Comparison of ENCODE assay signal across 8 cellular contexts in the genomic region with DNA sequence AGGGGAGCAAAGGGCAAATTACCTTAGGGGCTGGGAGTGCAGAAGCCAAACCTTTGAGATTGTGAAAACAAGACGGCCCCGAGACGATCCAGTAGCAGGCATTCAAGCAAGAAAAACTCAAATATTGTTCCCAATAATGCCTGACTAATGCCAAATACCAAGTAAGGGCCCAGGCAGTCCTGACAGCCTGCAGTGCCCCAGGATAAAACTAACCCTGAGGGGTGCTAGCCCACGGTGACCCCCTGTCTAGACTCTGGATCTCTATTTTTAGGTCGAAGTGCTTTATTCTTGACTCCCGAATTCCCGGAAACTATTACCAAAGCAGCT. TPM values are rescaled to one million over a fixed set of nuclear protein-coding genes. Genes with fewer than 3 reads are reported as not detected.
DNase-seq lines count a peak whose midpoint lies in the region; ATAC-seq, FAIRE-seq and TF ChIP-seq lines count a peak whose summit lies in the region.
"Not testable (repeated sequence)": the region's sequence is repeated elsewhere in the genome, so short reads cannot be mapped to it uniquely, and the experiment has no call there.

No MANE protein-coding gene starts in this region.

- TF ChIP-seq EP300 in GM12878 (IDR thresholded peaks at IDR 0.05; ENCODE audit: borderline replicate concordance in 1 of 2, control insufficient read depth in 1 of 2, low read depth in 2 of 2, low read length in 2 of 2), result not testable (repeated sequence)

- 19% methylated on average over 7 of the region's 7 CpGs for WGBS in GM12878 (ENCODE audit: insufficient coverage, insufficient replicate concordance, low lambda C conversion rate, missing lambda C conversion rate)
- WGBS in small intestine, 3 donors, result 2 to 18% (median 6%) methylated on average over 7 of the region's 7 CpGs

- not testable (repeated sequence) for H3K36me3 Mint-ChIP-seq in T-helper 1 cell treated with Interleukin-12 subunit alpha and Interleukin-12 subunit beta and Interleukin-4 antibody, amounts not matched to agents 30 μg/mL and 1 μg/mL, for 36 hours (ENCODE audit: low read depth); mesothelial cell of epicardium

- peak overlapping the region; percentile 82 for H2AFZ ChIP-seq in GM12878 (ENCODE audit: control insufficient read depth, low read depth, low read length)

- intact Hi-C loops in GM12878 (cut with micrococcal nuclease; ENCODE audit: unreplicated experiment), result not testable (repeated sequence)

- peak overlapping the region; percentile 98 for H3K4me3 Mint-ChIP-seq in T-helper 1 cell treated with Interleukin-12 subunit alpha and Interleukin-12 subunit beta and Interleukin-4 antibody, amounts not matched to agents 30 μg/mL and 1 μg/mL, for 36 hours
- peak overlapping the region; percentile 100 for H3K4me3 Mint-ChIP-seq in mesothelial cell of epicardium

- H3K9me3 Mint-ChIP-seq in T-helper 1 cell treated with Interleukin-12 subunit alpha and Interleukin-12 subunit beta and Interleukin-4 antibody, amounts not matched to agents 30 μg/mL and 1 μg/mL, for 36 hours; mesothelial cell of epicardium: not testable (repeated sequence)

- H3K9me3 ChIP-seq in GM12878 (replicated peaks; ENCODE audit: control insufficient read depth, insufficient read depth, low read length); small intestine (ENCODE audit: control insufficient read depth, low read depth): not testable (repeated sequence)

- not testable (repeated sequence) for TF ChIP-seq POLR2A in GM12878 (IDR thresholded peaks at IDR 0.05; ENCODE audit: low read depth, low read length)

- TF ChIP-seq CTCF in AG04449 (IDR thresholded peaks at IDR 0.05; ENCODE audit: insufficient read depth, low read length, missing control alignments); GM12878 (IDR thresholded peaks at IDR 0.05 in 2 of 3, conservative IDR thresholded peaks at IDR 0.05 in 1 of 3; ENCODE audit: control insufficient read depth in 2 of 3, extremely low read depth in 1 of 3, insufficient read depth in 1 of 3, low read depth in 3 of 3, low read length in 3 of 3); fibroblast of the aortic adventitia (IDR thresholded peaks at IDR 0.05; ENCODE audit: insufficient read depth, low read length); mesothelial cell of epicardium (IDR thresholded peaks at IDR 0.05; ENCODE audit: unreplicated experiment): not testable (repeated sequence)

- POLR2A ChIA-PET in AG04449 (lab: Yijun Ruan, JAX), result interaction anchor here (1.3 kb wide), 1 partner anchor 36 kb away, joined by 3 read pairs; no protein-coding TSS in a partner anchor
- POLR2A ChIA-PET in GM12878 (lab: Charles Lee), result not testable (repeated sequence)

- peaks cover 44% of the 10 kb centered on the region for H3K4me1 Mint-ChIP-seq in T-helper 1 cell treated with Interleukin-12 subunit alpha and Interleukin-12 subunit beta and Interleukin-4 antibody, amounts not matched to agents 30 μg/mL and 1 μg/mL, for 36 hours (ENCODE audit: low read depth)
- H3K4me1 Mint-ChIP-seq in mesothelial cell of epicardium, result peaks cover 62% of the 10 kb centered on the region

- not testable (repeated sequence) for H3K36me3 ChIP-seq in GM12878 (ENCODE audit: control insufficient read depth in 2 of 2, insufficient read depth in 2 of 2, low read length in 1 of 2); small intestine (ENCODE audit: control insufficient read depth in 2 of 2, insufficient read depth in 2 of 2, low read length in 2 of 2)

- DNase-seq in AG04449 (ENCODE audit: low read depth, low spot score); GM12878 (ENCODE audit: low read depth, low spot score); fibroblast of the aortic adventitia (ENCODE audit: low read depth); mesothelial cell of epicardium (ENCODE audit: low spot score in 2 of 2, unreplicated experiment in 2 of 2); small intestine: not testable (repeated sequence)

- H3K4me1 ChIP-seq in GM12878 (ENCODE audit: control insufficient read depth, insufficient read depth, low read length), result peaks cover 11% of the 10 kb centered on the region
- H3K4me1 ChIP-seq in small intestine (ENCODE audit: control insufficient read depth in 2 of 2, insufficient read depth in 1 of 2, low read depth in 1 of 2, low read length in 1 of 2), result not testable (repeated sequence)

- H3K27me3 Mint-ChIP-seq in T-helper 1 cell treated with Interleukin-12 subunit alpha and Interleukin-12 subunit beta and Interleukin-4 antibody, amounts not matched to agents 30 μg/mL and 1 μg/mL, for 36 hours (ENCODE audit: low read depth); mesothelial cell of epicardium (ENCODE audit: low read depth): not testable (repeated sequence)

- FAIRE-seq in GM12878 (lab: Jason Lieb, UNC); small intestine (lab: Jason Lieb, UNC): not testable (repeated sequence)

- H3K27me3 ChIP-seq in GM12878 (replicated peaks in 1 of 2; ENCODE audit: control insufficient read depth in 2 of 2, insufficient read depth in 2 of 2, low read length in 1 of 2); small intestine (ENCODE audit: control insufficient read depth in 2 of 2, insufficient read depth in 2 of 2, low read length in 2 of 2): not testable (repeated sequence)

- peak overlapping the region; percentile 83 for H3K4me2 ChIP-seq in GM12878 (ENCODE audit: control insufficient read depth, insufficient read depth)

- SMC1A ChIA-PET in GM12878 (lab: Charles Lee; ENCODE audit: uncharacterized antibody, unreplicated experiment), result interaction anchor here (2.4 kb wide), 1 partner anchor 212 kb away, joined by 6 read pairs; no protein-coding TSS in a partner anchor

- peaks cover 53% of the 10 kb centered on the region for H3K79me2 ChIP-seq in GM12878 (ENCODE audit: control insufficient read depth, insufficient read depth, low read length)

- in situ Hi-C loops in GM12878 (cut with MboI), result not testable (repeated sequence)

- TSS peak; percentile 92 for BruUV-seq in GM12878 (replicated peaks; lab: Mats Ljungman, UMichigan)

- peak overlapping the region; percentile 84 for H3K9ac ChIP-seq in GM12878 (ENCODE audit: control insufficient read depth, insufficient read depth, low read length)

- H3K27ac Mint-ChIP-seq in T-helper 1 cell treated with Interleukin-12 subunit alpha and Interleukin-12 subunit beta and Interleukin-4 antibody, amounts not matched to agents 30 μg/mL and 1 μg/mL, for 36 hours, result peak overlapping the region; percentile 88
- H3K27ac Mint-ChIP-seq in mesothelial cell of epicardium, result peak overlapping the region; percentile 99

- RAD21 ChIA-PET in GM12878 (lab: Charles Lee; ENCODE audit: unreplicated experiment), result not testable (repeated sequence)

- ATAC-seq in GM19395 (IDR thresholded peaks at IDR 0.05; ENCODE audit: unreplicated experiment) (peak; percentile 17), HG03442 (IDR thresholded peaks at IDR 0.05; ENCODE audit: unreplicated experiment) (peak; percentile 4)
- ATAC-seq in GM12878, result not testable (repeated sequence)

- not testable (repeated sequence) for TF ChIP-seq RAD21 in GM12878 (IDR thresholded peaks at IDR 0.05; ENCODE audit: insufficient read depth, low read depth, low read length)

- H3K4me3 ChIP-seq in AG04449 (ENCODE audit: low read depth, low read length) (peak overlapping the region; percentile 84), GM12878 (peak overlapping the region; percentile 84), fibroblast of the aortic adventitia (ENCODE audit: low read depth, low read length) (peak overlapping the region; percentile 94), small intestine (ENCODE audit: low read depth in 1 of 2, low read length in 2 of 2) (peak overlapping the region; percentile 30 to 39)

- H3K27ac ChIP-seq in GM12878 (ENCODE audit: control insufficient read depth, insufficient read depth) (peak overlapping the region; percentile 86), small intestine (ENCODE audit: low read depth in 1 of 2, low read length in 1 of 2) (peak overlapping the region; percentile 85 to 96)

- H4K20me1 ChIP-seq in GM12878 (ENCODE audit: control insufficient read depth, insufficient read depth), result not testable (repeated sequence)

- CTCF ChIA-PET in AG04449 (lab: Yijun Ruan, JAX), result not testable (repeated sequence)
- CTCF ChIA-PET in GM12878 (lab: Yijun Ruan, JAX), result interaction anchor here (1.2 to 2.3 kb wide), 2 partner anchors 10 to 45 kb away, joined by 4 to 12 read pairs; no protein-coding TSS in a partner anchor

RNA-seq across cellular contexts. Expression of gene CD46, which starts 0.4 kb away (rescaled TPM):
- total RNA-seq in GM12878 (2013; cell fraction: nucleolus; rRNA removed), result 420 and 469 TPM in 2 replicates
- total RNA-seq in GM12878 (2014; rRNA removed), result 73.1 and 98.0 TPM in 2 replicates
- 67.7 and 79.7 TPM in 2 replicates for total RNA-seq in GM12878 (2014; rRNA removed; fragmentation: Illumina TruSeq; extraction: Trizol)
- 67.6 and 79.0 TPM in 2 replicates for total RNA-seq in GM12878 (2021)
- polyA plus RNA-seq in GM12878 (2011; ENCODE audit: low read depth), result 42.7 TPM
- 198 and 326 TPM in 2 replicates for polyA plus RNA-seq in GM12878 (2011; rRNA removed)
- 40.3 and 44.4 TPM in 2 replicates for polyA plus RNA-seq in GM12878 (2011; cell fraction: cytosol; rRNA removed)
- polyA plus RNA-seq in GM12878 (2011; cell fraction: nucleus; rRNA removed), result 274 and 367 TPM in 2 replicates
- polyA plus RNA-seq in GM12878 (2012), result 59.8 and 83.3 TPM in 2 replicates
- polyA plus RNA-seq in GM12878 (2014; fragmentation: Illumina TruSeq; extraction: Trizol), result 96.3 and 157 TPM in 2 replicates
- 10 to 100 TPM; 61.1 to 62.7 TPM for polyA plus RNA-seq in GM12878 (2014; fragmentation: Nextera tagmentation; extraction: Ambion mirVana)
- polyA plus RNA-seq in GM12878 (2014; rRNA removed), result 55.5 and 85.8 TPM in 2 replicates
- 10 to 100 TPM; 83.9 to 88.2 TPM for polyA plus RNA-seq in GM12878 (2016; fragmentation: Nextera tagmentation; extraction: Ambion mirVana)
- 45.0 and 60.1 TPM in 2 replicates for polyA minus RNA-seq in GM12878 (2011; rRNA and poly(A)+ RNA removed)
- polyA minus RNA-seq in GM12878 (2011; cell fraction: cytosol; rRNA and poly(A)+ RNA removed), result 30.5 and 41.0 TPM in 2 replicates
- polyA minus RNA-seq in GM12878 (2011; cell fraction: nucleus; rRNA and poly(A)+ RNA removed), result 85.2 and 95.7 TPM in 2 replicates
- 56.4 and 92.3 TPM in 2 replicates for total RNA-seq in fibroblast of the aortic adventitia (ENCODE audit: low replicate concordance)
- 223 to 228 TPM (median 224 TPM) in 3 replicates for total RNA-seq in mesothelial cell of epicardium
- 100 to 1,000 TPM in 1 of 3 donors, 10 to 100 TPM in 2; 53.2 to 122 (median 71.3) TPM for polyA plus RNA-seq in small intestine

Comparison
In these comparisons a context has a peak if more than half of its experiments do, and no peak if none do; other contexts are left out.
1. H3K4me3 ChIP-seq: peak in every context shown above with its lines; median percentile 94 in fibroblast of the aortic adventitia; 84 in AG04449; 84 in GM12878; 34 in small intestine.